Comparison of ENCODE assay signal across 1 cellular context in the genomic region with DNA sequence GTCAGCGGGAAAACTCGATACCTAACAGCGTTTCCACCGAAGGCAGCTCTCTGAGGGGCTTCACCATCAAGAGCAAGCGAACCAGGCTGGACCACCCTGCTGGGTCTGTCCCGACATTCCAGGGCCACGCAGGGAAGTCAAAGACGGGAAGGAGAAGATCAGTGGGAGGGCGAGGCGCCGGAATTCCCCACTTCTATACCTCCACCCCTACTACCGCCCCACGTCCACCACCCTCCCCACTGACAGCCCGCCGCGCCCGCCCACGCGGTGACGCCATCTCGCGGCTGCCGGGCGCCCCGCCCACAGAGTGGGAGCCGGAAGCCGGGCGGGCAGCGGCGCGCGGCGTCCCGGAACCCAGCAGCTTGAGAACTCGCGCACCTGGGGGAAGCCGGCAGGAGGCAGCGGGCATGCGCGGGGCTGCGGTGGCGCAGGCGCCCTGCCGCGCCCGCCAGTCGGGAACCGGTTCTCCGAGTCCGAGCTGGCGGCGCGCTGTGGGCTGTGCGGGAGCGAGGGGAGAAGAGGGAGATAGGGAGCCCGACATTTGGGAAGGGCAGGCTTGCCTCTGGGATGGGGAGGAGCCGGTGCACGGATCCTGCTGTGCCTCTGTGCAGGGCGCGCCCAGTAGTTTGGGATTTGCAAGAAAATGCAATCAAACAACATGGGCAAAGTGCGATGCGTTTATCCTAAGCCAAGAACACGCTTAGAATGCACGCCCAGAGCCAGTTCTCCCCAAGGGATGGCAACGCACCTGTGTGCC.
TF ChIP-seq lines count a peak whose summit lies in the region.

No MANE protein-coding gene starts in this region.

TF ChIP-seq in GM12878, 131 proteins besides CTCF, POLR2A, EP300 and RAD21 (continued from another document and continues in another):
- TF ChIP-seq, protein P1, sequence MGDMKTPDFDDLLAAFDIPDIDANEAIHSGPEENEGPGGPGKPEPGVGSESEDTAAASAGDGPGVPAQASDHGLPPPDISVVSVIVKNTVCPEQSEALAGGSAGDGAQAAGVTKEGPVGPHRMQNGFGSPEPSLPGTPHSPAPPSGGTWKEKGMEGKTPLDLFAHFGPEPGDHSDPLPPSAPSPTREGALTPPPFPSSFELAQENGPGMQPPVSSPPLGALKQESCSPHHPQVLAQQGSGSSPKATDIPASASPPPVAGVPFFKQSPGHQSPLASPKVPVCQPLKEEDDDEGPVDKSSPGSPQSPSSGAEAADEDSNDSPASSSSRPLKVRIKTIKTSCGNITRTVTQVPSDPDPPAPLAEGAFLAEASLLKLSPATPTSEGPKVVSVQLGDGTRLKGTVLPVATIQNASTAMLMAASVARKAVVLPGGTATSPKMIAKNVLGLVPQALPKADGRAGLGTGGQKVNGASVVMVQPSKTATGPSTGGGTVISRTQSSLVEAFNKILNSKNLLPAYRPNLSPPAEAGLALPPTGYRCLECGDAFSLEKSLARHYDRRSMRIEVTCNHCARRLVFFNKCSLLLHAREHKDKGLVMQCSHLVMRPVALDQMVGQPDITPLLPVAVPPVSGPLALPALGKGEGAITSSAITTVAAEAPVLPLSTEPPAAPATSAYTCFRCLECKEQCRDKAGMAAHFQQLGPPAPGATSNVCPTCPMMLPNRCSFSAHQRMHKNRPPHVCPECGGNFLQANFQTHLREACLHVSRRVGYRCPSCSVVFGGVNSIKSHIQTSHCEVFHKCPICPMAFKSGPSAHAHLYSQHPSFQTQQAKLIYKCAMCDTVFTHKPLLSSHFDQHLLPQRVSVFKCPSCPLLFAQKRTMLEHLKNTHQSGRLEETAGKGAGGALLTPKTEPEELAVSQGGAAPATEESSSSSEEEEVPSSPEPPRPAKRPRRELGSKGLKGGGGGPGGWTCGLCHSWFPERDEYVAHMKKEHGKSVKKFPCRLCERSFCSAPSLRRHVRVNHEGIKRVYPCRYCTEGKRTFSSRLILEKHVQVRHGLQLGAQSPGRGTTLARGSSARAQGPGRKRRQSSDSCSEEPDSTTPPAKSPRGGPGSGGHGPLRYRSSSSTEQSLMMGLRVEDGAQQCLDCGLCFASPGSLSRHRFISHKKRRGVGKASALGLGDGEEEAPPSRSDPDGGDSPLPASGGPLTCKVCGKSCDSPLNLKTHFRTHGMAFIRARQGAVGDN (IDR thresholded peaks at IDR 0.05), result peak; percentile 65
- no peak for TF ChIP-seq NFYA (IDR thresholded peaks at IDR 0.05; ENCODE audit: borderline replicate concordance, low read depth, low read length)
- TF ChIP-seq NR2C1 (IDR thresholded peaks at IDR 0.05), result no peak
- TF ChIP-seq, protein P2, sequence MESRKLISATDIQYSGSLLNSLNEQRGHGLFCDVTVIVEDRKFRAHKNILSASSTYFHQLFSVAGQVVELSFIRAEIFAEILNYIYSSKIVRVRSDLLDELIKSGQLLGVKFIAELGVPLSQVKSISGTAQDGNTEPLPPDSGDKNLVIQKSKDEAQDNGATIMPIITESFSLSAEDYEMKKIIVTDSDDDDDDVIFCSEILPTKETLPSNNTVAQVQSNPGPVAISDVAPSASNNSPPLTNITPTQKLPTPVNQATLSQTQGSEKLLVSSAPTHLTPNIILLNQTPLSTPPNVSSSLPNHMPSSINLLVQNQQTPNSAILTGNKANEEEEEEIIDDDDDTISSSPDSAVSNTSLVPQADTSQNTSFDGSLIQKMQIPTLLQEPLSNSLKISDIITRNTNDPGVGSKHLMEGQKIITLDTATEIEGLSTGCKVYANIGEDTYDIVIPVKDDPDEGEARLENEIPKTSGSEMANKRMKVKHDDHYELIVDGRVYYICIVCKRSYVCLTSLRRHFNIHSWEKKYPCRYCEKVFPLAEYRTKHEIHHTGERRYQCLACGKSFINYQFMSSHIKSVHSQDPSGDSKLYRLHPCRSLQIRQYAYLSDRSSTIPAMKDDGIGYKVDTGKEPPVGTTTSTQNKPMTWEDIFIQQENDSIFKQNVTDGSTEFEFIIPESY (IDR thresholded peaks at IDR 0.05), result no peak
- 0 out of 2 replicates have a peak, but pooled peaks have one; percentile 27 for TF ChIP-seq HDGF (IDR thresholded peaks at IDR 0.05)
- TF ChIP-seq, protein P3, sequence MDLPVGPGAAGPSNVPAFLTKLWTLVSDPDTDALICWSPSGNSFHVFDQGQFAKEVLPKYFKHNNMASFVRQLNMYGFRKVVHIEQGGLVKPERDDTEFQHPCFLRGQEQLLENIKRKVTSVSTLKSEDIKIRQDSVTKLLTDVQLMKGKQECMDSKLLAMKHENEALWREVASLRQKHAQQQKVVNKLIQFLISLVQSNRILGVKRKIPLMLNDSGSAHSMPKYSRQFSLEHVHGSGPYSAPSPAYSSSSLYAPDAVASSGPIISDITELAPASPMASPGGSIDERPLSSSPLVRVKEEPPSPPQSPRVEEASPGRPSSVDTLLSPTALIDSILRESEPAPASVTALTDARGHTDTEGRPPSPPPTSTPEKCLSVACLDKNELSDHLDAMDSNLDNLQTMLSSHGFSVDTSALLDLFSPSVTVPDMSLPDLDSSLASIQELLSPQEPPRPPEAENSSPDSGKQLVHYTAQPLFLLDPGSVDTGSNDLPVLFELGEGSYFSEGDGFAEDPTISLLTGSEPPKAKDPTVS (IDR thresholded peaks at IDR 0.05; ENCODE audit: low read depth, low read length), result no peak
- TF ChIP-seq ZNF217 (IDR thresholded peaks at IDR 0.05), result no peak
- TF ChIP-seq, protein P4, sequence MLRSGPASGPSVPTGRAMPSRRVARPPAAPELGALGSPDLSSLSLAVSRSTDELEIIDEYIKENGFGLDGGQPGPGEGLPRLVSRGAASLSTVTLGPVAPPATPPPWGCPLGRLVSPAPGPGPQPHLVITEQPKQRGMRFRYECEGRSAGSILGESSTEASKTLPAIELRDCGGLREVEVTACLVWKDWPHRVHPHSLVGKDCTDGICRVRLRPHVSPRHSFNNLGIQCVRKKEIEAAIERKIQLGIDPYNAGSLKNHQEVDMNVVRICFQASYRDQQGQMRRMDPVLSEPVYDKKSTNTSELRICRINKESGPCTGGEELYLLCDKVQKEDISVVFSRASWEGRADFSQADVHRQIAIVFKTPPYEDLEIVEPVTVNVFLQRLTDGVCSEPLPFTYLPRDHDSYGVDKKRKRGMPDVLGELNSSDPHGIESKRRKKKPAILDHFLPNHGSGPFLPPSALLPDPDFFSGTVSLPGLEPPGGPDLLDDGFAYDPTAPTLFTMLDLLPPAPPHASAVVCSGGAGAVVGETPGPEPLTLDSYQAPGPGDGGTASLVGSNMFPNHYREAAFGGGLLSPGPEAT (IDR thresholded peaks at IDR 0.05; ENCODE audit: low read depth), result peak; percentile 91
- TF ChIP-seq STAT1 (conservative IDR thresholded peaks at IDR 0.05), result 0 out of 2 replicates have a peak, but pooled peaks have one; percentile 50
- TF ChIP-seq, protein P5, sequence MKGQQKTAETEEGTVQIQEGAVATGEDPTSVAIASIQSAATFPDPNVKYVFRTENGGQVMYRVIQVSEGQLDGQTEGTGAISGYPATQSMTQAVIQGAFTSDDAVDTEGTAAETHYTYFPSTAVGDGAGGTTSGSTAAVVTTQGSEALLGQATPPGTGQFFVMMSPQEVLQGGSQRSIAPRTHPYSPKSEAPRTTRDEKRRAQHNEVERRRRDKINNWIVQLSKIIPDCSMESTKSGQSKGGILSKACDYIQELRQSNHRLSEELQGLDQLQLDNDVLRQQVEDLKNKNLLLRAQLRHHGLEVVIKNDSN (IDR thresholded peaks at IDR 0.05; ENCODE audit: borderline replicate concordance, extremely low read length, insufficient read depth, low read depth, low read length), result no peak
- TF ChIP-seq HDAC6 (IDR thresholded peaks at IDR 0.05; ENCODE audit: unreplicated experiment), result no peak
- no peak for TF ChIP-seq ZSCAN29 (IDR thresholded peaks at IDR 0.05)
- peak; percentile 85 for TF ChIP-seq KLF5 (IDR thresholded peaks at IDR 0.05; ENCODE audit: partially characterized antibody)
- TF ChIP-seq SMAD1 (IDR thresholded peaks at IDR 0.05; ENCODE audit: low read depth, partially characterized antibody), result no peak
- TF ChIP-seq TARDBP (IDR thresholded peaks at IDR 0.05; ENCODE audit: borderline replicate concordance), result no peak
- TF ChIP-seq MTA3 (IDR thresholded peaks at IDR 0.05; ENCODE audit: borderline replicate concordance, low read length), result no peak; the same call in 1 of the 2 replicates
- TF ChIP-seq, protein P6, sequence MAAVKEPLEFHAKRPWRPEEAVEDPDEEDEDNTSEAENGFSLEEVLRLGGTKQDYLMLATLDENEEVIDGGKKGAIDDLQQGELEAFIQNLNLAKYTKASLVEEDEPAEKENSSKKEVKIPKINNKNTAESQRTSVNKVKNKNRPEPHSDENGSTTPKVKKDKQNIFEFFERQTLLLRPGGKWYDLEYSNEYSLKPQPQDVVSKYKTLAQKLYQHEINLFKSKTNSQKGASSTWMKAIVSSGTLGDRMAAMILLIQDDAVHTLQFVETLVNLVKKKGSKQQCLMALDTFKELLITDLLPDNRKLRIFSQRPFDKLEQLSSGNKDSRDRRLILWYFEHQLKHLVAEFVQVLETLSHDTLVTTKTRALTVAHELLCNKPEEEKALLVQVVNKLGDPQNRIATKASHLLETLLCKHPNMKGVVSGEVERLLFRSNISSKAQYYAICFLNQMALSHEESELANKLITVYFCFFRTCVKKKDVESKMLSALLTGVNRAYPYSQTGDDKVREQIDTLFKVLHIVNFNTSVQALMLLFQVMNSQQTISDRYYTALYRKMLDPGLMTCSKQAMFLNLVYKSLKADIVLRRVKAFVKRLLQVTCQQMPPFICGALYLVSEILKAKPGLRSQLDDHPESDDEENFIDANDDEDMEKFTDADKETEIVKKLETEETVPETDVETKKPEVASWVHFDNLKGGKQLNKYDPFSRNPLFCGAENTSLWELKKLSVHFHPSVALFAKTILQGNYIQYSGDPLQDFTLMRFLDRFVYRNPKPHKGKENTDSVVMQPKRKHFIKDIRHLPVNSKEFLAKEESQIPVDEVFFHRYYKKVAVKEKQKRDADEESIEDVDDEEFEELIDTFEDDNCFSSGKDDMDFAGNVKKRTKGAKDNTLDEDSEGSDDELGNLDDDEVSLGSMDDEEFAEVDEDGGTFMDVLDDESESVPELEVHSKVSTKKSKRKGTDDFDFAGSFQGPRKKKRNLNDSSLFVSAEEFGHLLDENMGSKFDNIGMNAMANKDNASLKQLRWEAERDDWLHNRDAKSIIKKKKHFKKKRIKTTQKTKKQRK (IDR thresholded peaks at IDR 0.05; ENCODE audit: low read depth, low read length), result no peak
- peak; percentile 62 for TF ChIP-seq RUNX3 (IDR thresholded peaks at IDR 0.05; ENCODE audit: low read length)
- TF ChIP-seq, protein P7, sequence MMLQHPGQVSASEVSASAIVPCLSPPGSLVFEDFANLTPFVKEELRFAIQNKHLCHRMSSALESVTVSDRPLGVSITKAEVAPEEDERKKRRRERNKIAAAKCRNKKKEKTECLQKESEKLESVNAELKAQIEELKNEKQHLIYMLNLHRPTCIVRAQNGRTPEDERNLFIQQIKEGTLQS (IDR thresholded peaks at IDR 0.05; ENCODE audit: borderline replicate concordance, extremely low read depth, low read depth, low read length), result 0 out of 2 replicates have a peak, but pooled peaks have one; percentile 10
- TF ChIP-seq SUPT20H (IDR thresholded peaks at IDR 0.05; ENCODE audit: borderline replicate concordance, control insufficient read depth, low read depth, low read length), result no peak
- TF ChIP-seq ZNF384 (IDR thresholded peaks at IDR 0.05; ENCODE audit: borderline replicate concordance, low read depth, low read length), result no peak
- TF ChIP-seq SREBF2 (IDR thresholded peaks at IDR 0.05; ENCODE audit: low read length), result no peak
- TF ChIP-seq, protein P8, sequence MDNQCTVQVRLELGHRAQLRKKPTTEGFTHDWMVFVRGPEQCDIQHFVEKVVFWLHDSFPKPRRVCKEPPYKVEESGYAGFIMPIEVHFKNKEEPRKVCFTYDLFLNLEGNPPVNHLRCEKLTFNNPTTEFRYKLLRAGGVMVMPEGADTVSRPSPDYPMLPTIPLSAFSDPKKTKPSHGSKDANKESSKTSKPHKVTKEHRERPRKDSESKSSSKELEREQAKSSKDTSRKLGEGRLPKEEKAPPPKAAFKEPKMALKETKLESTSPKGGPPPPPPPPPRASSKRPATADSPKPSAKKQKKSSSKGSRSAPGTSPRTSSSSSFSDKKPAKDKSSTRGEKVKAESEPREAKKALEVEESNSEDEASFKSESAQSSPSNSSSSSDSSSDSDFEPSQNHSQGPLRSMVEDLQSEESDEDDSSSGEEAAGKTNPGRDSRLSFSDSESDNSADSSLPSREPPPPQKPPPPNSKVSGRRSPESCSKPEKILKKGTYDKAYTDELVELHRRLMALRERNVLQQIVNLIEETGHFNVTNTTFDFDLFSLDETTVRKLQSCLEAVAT (IDR thresholded peaks at IDR 0.05), result 0 out of 2 replicates have a peak, but pooled peaks have one; percentile 27
- TF ChIP-seq, protein P9, sequence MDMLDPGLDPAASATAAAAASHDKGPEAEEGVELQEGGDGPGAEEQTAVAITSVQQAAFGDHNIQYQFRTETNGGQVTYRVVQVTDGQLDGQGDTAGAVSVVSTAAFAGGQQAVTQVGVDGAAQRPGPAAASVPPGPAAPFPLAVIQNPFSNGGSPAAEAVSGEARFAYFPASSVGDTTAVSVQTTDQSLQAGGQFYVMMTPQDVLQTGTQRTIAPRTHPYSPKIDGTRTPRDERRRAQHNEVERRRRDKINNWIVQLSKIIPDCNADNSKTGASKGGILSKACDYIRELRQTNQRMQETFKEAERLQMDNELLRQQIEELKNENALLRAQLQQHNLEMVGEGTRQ (IDR thresholded peaks at IDR 0.05; ENCODE audit: borderline replicate concordance, low read depth, low read length), result no peak
- peak; percentile 76 for TF ChIP-seq TCF12 (IDR thresholded peaks at IDR 0.05; ENCODE audit: low read depth, low read length)
- TF ChIP-seq, protein P10, sequence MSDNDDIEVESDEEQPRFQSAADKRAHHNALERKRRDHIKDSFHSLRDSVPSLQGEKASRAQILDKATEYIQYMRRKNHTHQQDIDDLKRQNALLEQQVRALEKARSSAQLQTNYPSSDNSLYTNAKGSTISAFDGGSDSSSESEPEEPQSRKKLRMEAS (IDR thresholded peaks at IDR 0.05; ENCODE audit: low read depth, low read length), result peak; percentile 20; the same call in 1 of the 2 replicates
- TF ChIP-seq, protein P11, sequence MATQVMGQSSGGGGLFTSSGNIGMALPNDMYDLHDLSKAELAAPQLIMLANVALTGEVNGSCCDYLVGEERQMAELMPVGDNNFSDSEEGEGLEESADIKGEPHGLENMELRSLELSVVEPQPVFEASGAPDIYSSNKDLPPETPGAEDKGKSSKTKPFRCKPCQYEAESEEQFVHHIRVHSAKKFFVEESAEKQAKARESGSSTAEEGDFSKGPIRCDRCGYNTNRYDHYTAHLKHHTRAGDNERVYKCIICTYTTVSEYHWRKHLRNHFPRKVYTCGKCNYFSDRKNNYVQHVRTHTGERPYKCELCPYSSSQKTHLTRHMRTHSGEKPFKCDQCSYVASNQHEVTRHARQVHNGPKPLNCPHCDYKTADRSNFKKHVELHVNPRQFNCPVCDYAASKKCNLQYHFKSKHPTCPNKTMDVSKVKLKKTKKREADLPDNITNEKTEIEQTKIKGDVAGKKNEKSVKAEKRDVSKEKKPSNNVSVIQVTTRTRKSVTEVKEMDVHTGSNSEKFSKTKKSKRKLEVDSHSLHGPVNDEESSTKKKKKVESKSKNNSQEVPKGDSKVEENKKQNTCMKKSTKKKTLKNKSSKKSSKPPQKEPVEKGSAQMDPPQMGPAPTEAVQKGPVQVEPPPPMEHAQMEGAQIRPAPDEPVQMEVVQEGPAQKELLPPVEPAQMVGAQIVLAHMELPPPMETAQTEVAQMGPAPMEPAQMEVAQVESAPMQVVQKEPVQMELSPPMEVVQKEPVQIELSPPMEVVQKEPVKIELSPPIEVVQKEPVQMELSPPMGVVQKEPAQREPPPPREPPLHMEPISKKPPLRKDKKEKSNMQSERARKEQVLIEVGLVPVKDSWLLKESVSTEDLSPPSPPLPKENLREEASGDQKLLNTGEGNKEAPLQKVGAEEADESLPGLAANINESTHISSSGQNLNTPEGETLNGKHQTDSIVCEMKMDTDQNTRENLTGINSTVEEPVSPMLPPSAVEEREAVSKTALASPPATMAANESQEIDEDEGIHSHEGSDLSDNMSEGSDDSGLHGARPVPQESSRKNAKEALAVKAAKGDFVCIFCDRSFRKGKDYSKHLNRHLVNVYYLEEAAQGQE (IDR thresholded peaks at IDR 0.05; ENCODE audit: low read depth, low read length), result no peak
- 0 out of 2 replicates have a peak, but pooled peaks have one; percentile 70 for TF ChIP-seq SIN3A (IDR thresholded peaks at IDR 0.05; ENCODE audit: low read depth, low read length)
